ENCODE assay signal across 16 cellular contexts in the genomic region with DNA sequence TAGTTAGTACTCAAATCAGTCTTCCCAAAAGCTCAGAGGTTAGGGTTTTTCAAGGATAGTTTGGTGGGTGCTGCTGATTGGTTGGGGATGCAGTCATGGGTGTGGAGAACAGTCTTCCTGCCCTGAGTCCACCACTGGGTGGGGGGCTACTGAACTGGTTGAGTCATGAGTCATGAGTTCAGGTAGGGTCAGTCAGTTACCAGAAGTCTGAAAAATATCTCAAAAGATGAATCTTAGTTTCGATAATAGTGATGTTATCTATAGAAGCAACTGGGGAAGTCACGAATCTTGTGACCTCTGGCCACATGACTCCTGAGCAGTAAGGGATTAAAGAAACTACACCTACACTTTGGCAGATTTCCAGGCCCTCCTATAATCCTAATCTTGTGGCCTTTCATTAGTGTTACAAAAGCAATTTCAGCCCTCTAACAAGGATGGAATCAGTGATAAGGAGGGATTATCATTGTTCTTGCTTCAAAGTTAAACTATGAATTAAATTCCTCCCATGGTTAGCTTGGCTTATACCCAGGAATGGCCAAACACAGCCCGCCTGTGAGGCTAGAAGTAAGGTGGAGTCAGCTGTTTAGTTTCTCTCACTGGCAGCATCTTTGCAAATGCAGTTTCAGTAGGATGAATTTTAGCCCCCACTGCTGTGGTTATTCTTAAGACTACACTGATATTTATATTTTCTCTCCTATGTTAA. TPM values are rescaled to one million over a fixed set of nuclear protein-coding genes. Genes with fewer than 3 reads are reported as not detected.
DNase-seq lines count a peak whose midpoint lies in the region; ATAC-seq, FAIRE-seq and TF ChIP-seq lines count a peak whose summit lies in the region.
"Had no signal": no experiment of that assay in that cellular context is flagged by ENCODE, and none has a peak within 500 bp of the region (broad histone marks: within the 10 kb centered on the region; RNA-seq: fewer than 3 reads in every experiment).

No MANE protein-coding gene starts in this region.

- H3K9ac ChIP-seq in astrocyte (ENCODE audit: low read length): no peak overlapping the region
- H3K9ac ChIP-seq: neural progenitor cell had no signal

- H3K4me1 Mint-ChIP-seq in astrocyte (ENCODE audit: low read depth, unreplicated experiment): peaks cover 7% of the 10 kb centered on the region
- H3K4me1 Mint-ChIP-seq in nephron progenitor cell: no peaks in the 10 kb centered on the region
- H3K4me1 Mint-ChIP-seq: T-cell had no signal

- no peaks in the 10 kb centered on the region for H3K79me2 ChIP-seq in astrocyte (ENCODE audit: insufficient read depth, low read length)

- H4K20me1 ChIP-seq in astrocyte (ENCODE audit: insufficient read depth, low read length): no peaks in the 10 kb centered on the region

- no peaks in the 10 kb centered on the region for H3K36me3 Mint-ChIP-seq in astrocyte (ENCODE audit: low read depth, unreplicated experiment)
- no peaks in the 10 kb centered on the region for H3K36me3 Mint-ChIP-seq in nephron progenitor cell (ENCODE audit: low read depth)
- H3K36me3 Mint-ChIP-seq: neural progenitor cell, T-cell had no signal

- no peaks in the 10 kb centered on the region for H3K9me3 Mint-ChIP-seq in astrocyte (ENCODE audit: unreplicated experiment)
- H3K9me3 Mint-ChIP-seq in nephron progenitor cell: no peaks in the 10 kb centered on the region
- H3K9me3 Mint-ChIP-seq: endodermal cell, neural progenitor cell had no signal

- no peaks in the 10 kb centered on the region for H3K27me3 Mint-ChIP-seq in astrocyte (ENCODE audit: low read depth, unreplicated experiment)
- H3K27me3 Mint-ChIP-seq in nephron progenitor cell (ENCODE audit: low read depth, poor library complexity): no peaks in the 10 kb centered on the region
- H3K27me3 Mint-ChIP-seq: T-cell had no signal

- H3K27ac ChIP-seq in astrocyte (ENCODE audit: low read depth, low read length): no peak overlapping the region
- H3K27ac ChIP-seq: neural progenitor cell, skin epidermis, upper lobe of right lung had no signal

- H3K27ac Mint-ChIP-seq in astrocyte (ENCODE audit: unreplicated experiment): no peak overlapping the region
- no peak overlapping the region for H3K27ac Mint-ChIP-seq in nephron progenitor cell
- H3K27ac Mint-ChIP-seq: endodermal cell, neural progenitor cell, T-cell had no signal

- FAIRE-seq in astrocyte (lab: Jason Lieb, UNC) (no peak), RCC 7860 (lab: Jason Lieb, UNC) (no peak), H54 (lab: Jason Lieb, UNC) (no peak)
- FAIRE-seq: K562 had no signal

- peak; percentile 22 for DNase-seq in astrocyte (ENCODE audit: low read depth)
- no peak for DNase-seq in RCC 7860 (ENCODE audit: low spot score)
- no peak for DNase-seq in nephron progenitor cell
- no peak for DNase-seq in NCI-H1092 (lab: John Stamatoyannopoulos, UW)
- no peak for DNase-seq in H54 (ENCODE audit: insufficient read length, low spot score)
- DNase-seq: DMS153, endodermal cell, T-cell, upper lobe of right lung had no signal

- H3K4me3 ChIP-seq in astrocyte (ENCODE audit: insufficient read depth, low read depth, low read length): no peak overlapping the region
- H3K4me3 ChIP-seq: K562, neural progenitor cell, skin epidermis, upper lobe of right lung had no signal

- no peaks in the 10 kb centered on the region for H3K27me3 ChIP-seq in astrocyte (ENCODE audit: insufficient read depth, low read length)
- H3K27me3 ChIP-seq: neural progenitor cell, upper lobe of right lung had no signal

- no peaks in the 10 kb centered on the region for H3K9me3 ChIP-seq in astrocyte (ENCODE audit: insufficient read depth, low read depth, low read length)
- H3K9me3 ChIP-seq: upper lobe of right lung had no signal

- H3K4me2 ChIP-seq in astrocyte (ENCODE audit: low read length): no peak overlapping the region
- H3K4me2 ChIP-seq: neural progenitor cell had no signal

- H3K4me3 Mint-ChIP-seq in astrocyte (ENCODE audit: unreplicated experiment) (no peak overlapping the region), nephron progenitor cell (no peak overlapping the region)
- H3K4me3 Mint-ChIP-seq: endodermal cell, neural progenitor cell, T-cell had no signal

- H3K36me3 ChIP-seq in astrocyte (ENCODE audit: insufficient read depth, low read length): no peaks in the 10 kb centered on the region
- H3K36me3 ChIP-seq: neural progenitor cell, upper lobe of right lung had no signal

- TF ChIP-seq CTCF in astrocyte (IDR thresholded peaks at IDR 0.05; ENCODE audit: insufficient read depth, low read depth, low read length): no peak
- TF ChIP-seq CTCF in nephron progenitor cell (IDR thresholded peaks at IDR 0.05): no peak

- TF ChIP-seq POLR2A in H54 (IDR thresholded peaks at IDR 0.05; ENCODE audit: low read depth, low read length): no peak

- ATAC-seq in GM18508 (IDR thresholded peaks at IDR 0.05; ENCODE audit: insufficient read depth, unreplicated experiment) (peak; percentile 71), GM21717 (IDR thresholded peaks at IDR 0.05; ENCODE audit: unreplicated experiment) (peak; percentile 57), HG03103 (IDR thresholded peaks at IDR 0.05; ENCODE audit: low read depth, unreplicated experiment) (peak; percentile 48)
- ATAC-seq: K562, left lobe of liver, T-cell, upper lobe of right lung had no signal

- peaks cover 7% of the 10 kb centered on the region for H3K4me1 ChIP-seq in astrocyte (ENCODE audit: insufficient read depth, low read length)
- H3K4me1 ChIP-seq: neural progenitor cell, upper lobe of right lung had no signal

- H2AFZ ChIP-seq in astrocyte (ENCODE audit: low read depth, low read length): no peak overlapping the region
- H2AFZ ChIP-seq: neural progenitor cell had no signal

RNA-seq across cellular contexts. Expression of a gene that starts 33.3 kb away (rescaled TPM):
- 0.07 TPM in 1 of 2 replicates, not detected in the other for total RNA-seq in astrocyte
- total RNA-seq: K562, left lobe of liver, upper lobe of right lung had no signal
